17 cellular contexts compared by ENCODE assay signal in the genomic region with DNA sequence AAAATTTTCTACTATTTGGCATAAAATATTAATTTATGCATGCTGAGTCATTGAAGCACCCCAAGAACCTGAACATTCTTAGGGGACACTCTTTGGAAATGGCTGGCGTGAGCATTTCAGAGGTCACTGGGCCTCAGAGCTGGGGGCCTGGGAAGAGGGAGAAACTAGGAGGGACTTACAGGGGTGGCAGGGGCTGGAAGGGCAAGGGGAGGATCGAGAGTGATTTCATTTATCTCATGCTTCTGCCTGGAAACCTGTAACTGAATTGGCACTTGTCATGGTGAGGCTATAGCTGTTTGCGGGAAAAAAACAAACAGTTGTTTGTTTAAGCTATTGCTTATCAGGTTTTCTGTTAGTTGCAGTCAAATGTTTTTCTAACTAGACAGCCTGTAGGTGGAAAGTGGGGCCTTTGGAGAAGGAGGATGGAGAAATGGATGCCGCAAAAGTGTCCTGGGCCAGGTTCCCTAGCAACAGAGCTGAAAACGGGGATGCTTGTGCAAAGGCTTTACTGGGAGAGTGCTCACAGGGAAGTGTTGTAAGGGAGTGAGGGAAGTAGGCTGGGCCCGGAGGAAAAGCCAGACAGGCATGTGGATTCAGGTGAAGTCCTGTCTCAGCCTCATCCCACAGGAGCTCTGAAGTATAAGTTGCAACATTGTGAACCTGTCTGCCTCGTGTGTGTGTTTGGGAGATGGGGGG. TPM values are rescaled to one million over a fixed set of nuclear protein-coding genes. Genes with fewer than 3 reads are reported as not detected.
"Had no signal": no experiment of that assay in that cellular context is flagged by ENCODE, and none has a peak within 500 bp of the region (broad histone marks: within the 10 kb centered on the region; RNA-seq: fewer than 3 reads in every experiment).

No MANE protein-coding gene starts in this region.

- H3K79me2 ChIP-seq: parathyroid adenoma had no signal

- H2AFZ ChIP-seq: parathyroid adenoma had no signal

- H3K4me1 Mint-ChIP-seq: activated naive CD8-positive, alpha-beta T cell treated with anti-CD3 and anti-CD28 coated beads for 36 hours; naive B cell; stimulated activated naive B cell treated with anti-CD40 and anti-IgM and Interleukin-4, amounts not matched to agents 10 μg/mL and 1 μg/mL and 100 μg/mL, for 72 hours had no signal

- H3K36me3 ChIP-seq: tibial artery had no signal

- H3K4me3 ChIP-seq: body of pancreas, tibial artery had no signal

- H3K36me3 Mint-ChIP-seq: activated naive CD8-positive, alpha-beta T cell treated with anti-CD3 and anti-CD28 coated beads for 36 hours; stimulated activated naive B cell treated with anti-CD40 and anti-IgM and Interleukin-4, amounts not matched to agents 10 μg/mL and 1 μg/mL and 100 μg/mL, for 72 hours had no signal

- H3K9me3 ChIP-seq: body of pancreas, tibial artery had no signal

- H3K4me3 Mint-ChIP-seq: activated naive CD8-positive, alpha-beta T cell treated with anti-CD3 and anti-CD28 coated beads for 36 hours; activated T-helper 1 cell treated with anti-CD3 and anti-CD28 coated beads, Interleukin-12 subunit alpha, Interleukin-12 subunit beta, Interleukin-2, Interleukin-4 antibody, amounts not matched to agents 30 ng/mL and 10 ng/mL and 1 ng/mL, durations not matched to agents 14 hours and 24 hours and 36 hours; naive B cell; stimulated activated naive B cell treated with anti-CD40 and anti-IgM and Interleukin-4, amounts not matched to agents 10 μg/mL and 1 μg/mL and 100 μg/mL, for 72 hours; T-helper 2 cell treated with Interferon-gamma antibody and Interleukin-4, amounts not matched to agents 5 μg/mL and 100 μg/mL, for 36 hours had no signal

- ATAC-seq: body of pancreas; stimulated activated naive B cell treated with anti-CD40 and anti-IgM and Interleukin-4, amounts not matched to agents 10 μg/mL and 1 μg/mL and 100 μg/mL, for 72 hours had no signal

- H3K9me3 Mint-ChIP-seq: activated naive CD8-positive, alpha-beta T cell treated with anti-CD3 and anti-CD28 coated beads for 36 hours; activated T-helper 1 cell treated with anti-CD3 and anti-CD28 coated beads, Interleukin-12 subunit alpha, Interleukin-12 subunit beta, Interleukin-2, Interleukin-4 antibody, amounts not matched to agents 30 ng/mL and 10 ng/mL and 1 ng/mL, durations not matched to agents 14 hours and 24 hours and 36 hours; T-helper 2 cell treated with Interferon-gamma antibody and Interleukin-4, amounts not matched to agents 5 μg/mL and 100 μg/mL, for 36 hours had no signal

- H3K27ac Mint-ChIP-seq: activated naive CD8-positive, alpha-beta T cell treated with anti-CD3 and anti-CD28 coated beads for 36 hours; activated T-helper 1 cell treated with anti-CD3 and anti-CD28 coated beads, Interleukin-12 subunit alpha, Interleukin-12 subunit beta, Interleukin-2, Interleukin-4 antibody, amounts not matched to agents 30 ng/mL and 10 ng/mL and 1 ng/mL, durations not matched to agents 14 hours and 24 hours and 36 hours; naive B cell; stimulated activated naive B cell treated with anti-CD40 and anti-IgM and Interleukin-4, amounts not matched to agents 10 μg/mL and 1 μg/mL and 100 μg/mL, for 72 hours; T-helper 2 cell treated with Interferon-gamma antibody and Interleukin-4, amounts not matched to agents 5 μg/mL and 100 μg/mL, for 36 hours had no signal

- DNase-seq: activated CD4-positive, alpha-beta T cell treated with anti-CD3 and anti-CD28 coated beads, Interleukin-2, amount 50 U/mL, for 1 hour; activated naive CD8-positive, alpha-beta T cell treated with anti-CD3 and anti-CD28 coated beads for 36 hours; body of pancreas; caudate nucleus; naive B cell; stimulated activated CD4-positive, alpha-beta T cell treated with anti-CD3 and anti-CD28 coated beads, Interleukin-2, amount 100 ng/mL, for 48 hours; stimulated activated naive B cell treated with anti-CD40 and anti-IgM and Interleukin-4, amounts not matched to agents 10 μg/mL and 1 μg/mL and 100 μg/mL, for 72 hours; tibial artery had no signal

- FAIRE-seq: colon, endometrium had no signal

- H3K4me1 ChIP-seq: parathyroid adenoma, tibial artery had no signal

- H3K9ac ChIP-seq: parathyroid adenoma had no signal

- H3K27ac ChIP-seq: body of pancreas, parathyroid adenoma, tibial artery had no signal

RNA-seq across cellular contexts. Expression of a gene that starts 43.6 kb away (rescaled TPM):
- total RNA-seq: activated CD8-positive, alpha-beta memory T cell treated with anti-CD3 and anti-CD28 coated beads for 36 hours; activated naive CD8-positive, alpha-beta T cell treated with anti-CD3 and anti-CD28 coated beads for 36 hours; activated T-helper 1 cell treated with anti-CD3 and anti-CD28 coated beads, Interleukin-12 subunit alpha, Interleukin-12 subunit beta, Interleukin-2, Interleukin-4 antibody, amounts not matched to agents 30 ng/mL and 10 ng/mL and 1 ng/mL, durations not matched to agents 14 hours and 24 hours and 36 hours; lung microvascular endothelial cell; mononuclear cell; subcutaneous adipose tissue had no signal
